ENCODE assay signal across 9 cellular contexts in genomic region chr18:10453885-10454772, GRCh38. TPM values are rescaled to one million over a fixed set of nuclear protein-coding genes. Genes with fewer than 3 reads are reported as not detected.
A peak's percentile ranks its signal among the peaks of the same experiment; 100 is the strongest.
DNase-seq lines count a peak whose midpoint lies in the region; ATAC-seq and TF ChIP-seq lines count a peak whose summit lies in the region.
"Had no signal": no experiment of that assay in that cellular context is flagged by ENCODE, and none has a peak within 500 bp of the region (broad histone marks: within the 10 kb centered on the region; RNA-seq: fewer than 3 reads in every experiment).

TSS of gene APCDD1 (plus strand) at chr18:10454635. CDS start at chr18:10454982, 347 bp downstream.

- H2AFZ ChIP-seq in KMS-11 (ENCODE audit: low read depth): peak within 1 kb of the TSS; percentile 60

- H3K36me3 ChIP-seq in BLaER1 (no peaks in the 10 kb centered on the region), KMS-11 (ENCODE audit: insufficient read depth) (no peaks in the 10 kb centered on the region), sigmoid colon (no peaks in the 10 kb centered on the region)

- 5 to 12% methylated on average over 80 of the region's 80 CpGs for WGBS in sigmoid colon, 2 donors

- no peak for ATAC-seq in GM19463 (IDR thresholded peaks at IDR 0.05; ENCODE audit: unreplicated experiment)
- ATAC-seq in GM19324 (IDR thresholded peaks at IDR 0.05; ENCODE audit: low FRiP score, unreplicated experiment): no peak

- no peaks in the 10 kb centered on the region for H3K79me2 ChIP-seq in KMS-11 (ENCODE audit: insufficient read depth, low read depth)

- H3K9ac ChIP-seq in BLaER1 (peak within 1 kb of the TSS; percentile 83), KMS-11 (peak within 1 kb of the TSS; percentile 36; the same call in 1 of the 2 replicates)

- TF ChIP-seq EP300 in sigmoid colon (IDR thresholded peaks at IDR 0.05): no peak

- intact Hi-C loops in sigmoid colon (cut with DNase I): no loop called here

- H3K4me2 ChIP-seq in BLaER1 (peak within 1 kb of the TSS; percentile 89), KMS-11 (peak within 1 kb of the TSS; percentile 85)

- H3K4me1 ChIP-seq in BLaER1 (peaks cover 46% of the 10 kb centered on the region), KMS-11 (ENCODE audit: low read depth, poor library complexity, severe bottlenecking) (peaks cover 38% of the 10 kb centered on the region), sigmoid colon (peaks cover 0 to 21% (median 18%) of the 10 kb centered on the region in 4 donors)

- DNase-seq in astrocyte of the cerebellum (ENCODE audit: low read depth) (no peak), sigmoid colon (peak; percentile 86), CD1c-positive myeloid dendritic cell (ENCODE audit: extremely low spot score) (no peak)

- TF ChIP-seq POLR2A in sigmoid colon (IDR thresholded peaks at IDR 0.05): no peak

- H3K4me3 ChIP-seq in BLaER1 (peak within 1 kb of the TSS; percentile 79), KMS-11 (IDR thresholded peaks at IDR 0.05; ENCODE audit: insufficient read depth, low read depth, low read length) (no peak within 1 kb of the TSS), astrocyte of the cerebellum (ENCODE audit: low read depth, low read length) (peak within 1 kb of the TSS; percentile 54), iPS-18c (ENCODE audit: insufficient read depth, low read depth, low read length) (peak within 1 kb of the TSS; percentile 65), sigmoid colon (peak within 1 kb of the TSS; percentile 52 to 65 (median 55))

- TF ChIP-seq CTCF in KMS-11 (conservative IDR thresholded peaks at IDR 0.05; ENCODE audit: low read depth, low read length): no peak
- TF ChIP-seq CTCF in astrocyte of the cerebellum (IDR thresholded peaks at IDR 0.05; ENCODE audit: low read depth, low read length, missing control alignments): no peak
- TF ChIP-seq CTCF in sigmoid colon (IDR thresholded peaks at IDR 0.05): no peak

- in situ Hi-C loops in astrocyte of the cerebellum (cut with HindIII; ENCODE audit: low sequenced_read_pairs): no loop called here

- H3K27me3 ChIP-seq in BLaER1 (peaks cover 29% of the 10 kb centered on the region), KMS-11 (ENCODE audit: insufficient read depth, low read depth) (no peaks in the 10 kb centered on the region), sigmoid colon (peaks cover 24 to 53% (median 40%) of the 10 kb centered on the region in 3 donors)

- no peaks in the 10 kb centered on the region for H4K20me1 ChIP-seq in BLaER1
- no peaks in the 10 kb centered on the region for H4K20me1 ChIP-seq in KMS-11 (ENCODE audit: insufficient read depth)

- H3K27ac ChIP-seq in BLaER1 (peak within 1 kb of the TSS; percentile 80), KMS-11 (no peak within 1 kb of the TSS), sigmoid colon (peak within 1 kb of the TSS; percentile 67 to 84 (median 77))

- H3K9me3 ChIP-seq in BLaER1 (no peaks in the 10 kb centered on the region), iPS-18c (ENCODE audit: control insufficient read depth, insufficient read depth, low read length) (no peaks in the 10 kb centered on the region), sigmoid colon (no peaks in the 10 kb centered on the region)

RNA-seq across cellular contexts. Expression of gene APCDD1, which starts in this region (rescaled TPM):
- 10 to 100 TPM in 3 of 4 donors, 1 to 10 TPM in 1; 8.9 to 42.1 (median 21.4) TPM for total RNA-seq in sigmoid colon
- 10 to 100 TPM in 2 of 3 donors, 1 to 10 TPM in 1; 2.8 to 12.9 (median 10.2) TPM for polyA plus RNA-seq in sigmoid colon
- total RNA-seq: lung microvascular endothelial cell had no signal
